In genomic region chr6:154981071-154981373, GRCh38 we compare ENCODE assay signal across 13 cellular contexts. TPM values are rescaled to one million over a fixed set of nuclear protein-coding genes. Genes with fewer than 3 reads are reported as not detected.
A peak's percentile ranks its signal among the peaks of the same experiment; 100 is the strongest.
DNase-seq lines count a peak whose midpoint lies in the region; ATAC-seq and TF ChIP-seq lines count a peak whose summit lies in the region.
"Had no signal": no experiment of that assay in that cellular context is flagged by ENCODE, and none has a peak within 500 bp of the region (broad histone marks: within the 10 kb centered on the region; RNA-seq: fewer than 3 reads in every experiment).

No MANE protein-coding gene starts in this region.

- no peak overlapping the region for H2AFZ ChIP-seq in SK-N-SH (ENCODE audit: low read depth)

- no peak for TF ChIP-seq RAD21 in SK-N-SH (IDR thresholded peaks at IDR 0.05; ENCODE audit: low read length)

- H3K27me3 ChIP-seq in uterus (no peaks in the 10 kb centered on the region), SK-N-SH (ENCODE audit: insufficient read depth) (no peaks in the 10 kb centered on the region)
- H3K27me3 ChIP-seq: tibial artery had no signal

- CTCF ChIA-PET in SK-N-SH (lab: Yijun Ruan, JAX), result no interaction called here

- H3K9ac ChIP-seq in SK-N-SH, result no peak overlapping the region

- POLR2A ChIA-PET in SK-N-SH (lab: Yijun Ruan, JAX), result no interaction called here

- WGBS in SK-N-SH (ENCODE audit: low lambda C conversion rate), result 80% methylated on average over 4 of the region's 4 CpGs

- H3K27ac ChIP-seq in uterus (no peak overlapping the region), SK-N-SH (ENCODE audit: low read depth in 2 of 2, low read length in 1 of 2) (no peak overlapping the region)
- H3K27ac ChIP-seq: tibial artery had no signal

- H3K4me1 ChIP-seq in uterus, result no peaks in the 10 kb centered on the region
- no peaks in the 10 kb centered on the region for H3K4me1 ChIP-seq in SK-N-SH (ENCODE audit: control insufficient read depth in 1 of 2, insufficient read depth in 2 of 2, low read depth in 1 of 2, low read length in 1 of 2)
- H3K4me1 ChIP-seq: tibial artery had no signal

- H3K9me3 ChIP-seq in uterus (no peaks in the 10 kb centered on the region), SK-N-SH (no peaks in the 10 kb centered on the region)
- H3K9me3 ChIP-seq: tibial artery had no signal

- H4K20me1 ChIP-seq in SK-N-SH (ENCODE audit: insufficient read depth), result no peaks in the 10 kb centered on the region

- H3K36me3 ChIP-seq in uterus (no peaks in the 10 kb centered on the region), SK-N-SH (replicated peaks in 1 of 2; ENCODE audit: control insufficient read depth in 1 of 2, insufficient read depth in 2 of 2, low read length in 1 of 2) (no peaks in the 10 kb centered on the region)
- H3K36me3 ChIP-seq: tibial artery had no signal

- TF ChIP-seq CTCF in uterus (IDR thresholded peaks at IDR 0.05), result no peak
- no peak for TF ChIP-seq CTCF in SK-N-SH (IDR thresholded peaks at IDR 0.05)

- ATAC-seq in GM18498 (IDR thresholded peaks at IDR 0.05; ENCODE audit: unreplicated experiment) (peak; percentile 64), GM21367 (IDR thresholded peaks at IDR 0.05; ENCODE audit: unreplicated experiment) (peak; percentile 74), HG03378 (IDR thresholded peaks at IDR 0.05; ENCODE audit: unreplicated experiment) (peak; percentile 88)

- H3F3A ChIP-seq in SK-N-SH (replicated peaks; ENCODE audit: insufficient read depth), result no peaks in the 10 kb centered on the region

- no peaks in the 10 kb centered on the region for H3K9me2 ChIP-seq in SK-N-SH

- no peak for TF ChIP-seq EP300 in SK-N-SH (IDR thresholded peaks at IDR 0.05; ENCODE audit: borderline replicate concordance in 1 of 2, low read depth in 1 of 2, low read length in 1 of 2)

- intact Hi-C loops in uterus (cut with DNase I; ENCODE audit: low total_unique reads), result no loop called here

- TF ChIP-seq POLR2A in uterus (IDR thresholded peaks at IDR 0.05), result no peak

- DNase-seq in left kidney (ENCODE audit: low read depth, low spot score) (peak; percentile 56), uterus (no peak), SK-N-SH (no peak), SW 1271 (lab: John Stamatoyannopoulos, UW) (no peak)
- no peak for DNase-seq in stimulated activated CD4-positive, alpha-beta T cell treated with anti-CD3 and anti-CD28 coated beads, Interleukin-12 subunit alpha, Interleukin-12 subunit beta, amount 100 ng/mL, for 4 hours
- DNase-seq: CD4-positive, alpha-beta T cell; hippocampal formation; NCI-H526 treated with DMSO at 0.1 percent for 48 hours; stimulated activated CD4-positive, alpha-beta T cell treated with anti-CD3 and anti-CD28 coated beads, Interleukin-4, amount 100 ng/mL, for 1 hour; tibial artery had no signal

- H3K4me2 ChIP-seq in SK-N-SH, result no peak overlapping the region

- no peaks in the 10 kb centered on the region for H3K79me2 ChIP-seq in SK-N-SH (ENCODE audit: insufficient read depth)

- H3K4me3 ChIP-seq in uterus (no peak overlapping the region), SK-N-SH (ENCODE audit: low read depth in 2 of 2, low read length in 1 of 2) (no peak overlapping the region)
- H3K4me3 ChIP-seq: tibial artery had no signal

TF ChIP-seq in SK-N-SH, 30 proteins besides CTCF, POLR2A, EP300 and RAD21:
- TF ChIP-seq RFX5 (IDR thresholded peaks at IDR 0.05; ENCODE audit: low read length), result no peak
- no peak for TF ChIP-seq FOXM1 (IDR thresholded peaks at IDR 0.05; ENCODE audit: low read depth)
- no peak for TF ChIP-seq NRF1 (IDR thresholded peaks at IDR 0.05; ENCODE audit: low read depth, low read length)
- no peak for TF ChIP-seq ZBTB33 (IDR thresholded peaks at IDR 0.05; ENCODE audit: borderline replicate concordance, low read depth)
- TF ChIP-seq GATA2 (CRISPR knock-in tag; IDR thresholded peaks at IDR 0.05), result no peak
TF ChIP-seq in SK-N-SH: peak in this region for 0.

RNA-seq across cellular contexts. Expression of gene TIAM2, which starts 14.1 kb away (rescaled TPM):
- 10 to 100 TPM; 25.7 to 77.1 (median 56.6) TPM for total RNA-seq in uterus
- polyA plus RNA-seq in SK-N-SH (2012; rRNA removed), result 10.2 and 13.6 TPM in 2 replicates
- 10.2 and 10.3 TPM in 2 replicates for polyA plus RNA-seq in SK-N-SH (2012; cell fraction: cytosol; rRNA removed)
- polyA plus RNA-seq in SK-N-SH (2012; cell fraction: nucleus; rRNA removed), result 29.0 and 33.0 TPM in 2 replicates
